ENCODE assay signal across 8 cellular contexts in genomic region chr5:149552038-149552494, GRCh38. TPM values are rescaled to one million over a fixed set of nuclear protein-coding genes. Genes with fewer than 3 reads are reported as not detected.
DNase-seq lines count a peak whose midpoint lies in the region; ATAC-seq and TF ChIP-seq lines count a peak whose summit lies in the region.

No MANE protein-coding gene starts in this region.

- H3K79me2 ChIP-seq in mammary epithelial cell (ENCODE audit: insufficient read depth, low read length): peaks cover 51% of the 10 kb centered on the region

- in situ Hi-C loops in mammary epithelial cell (cut with MboI; ENCODE audit: low sequenced_read_pairs in 2 of 2): no loop called here

- H3K27me3 Mint-ChIP-seq in mesothelial cell of epicardium (ENCODE audit: low read depth): no peaks in the 10 kb centered on the region

- H3K27me3 ChIP-seq in heart right ventricle (no peaks in the 10 kb centered on the region), mammary epithelial cell (ENCODE audit: insufficient read depth, low read length) (no peaks in the 10 kb centered on the region), vagina (no peaks in the 10 kb centered on the region)

- WGBS in heart right ventricle, 2 donors: 25 to 26% methylated on average over 6 of the region's 6 CpGs
- 29% methylated on average over 6 of the region's 6 CpGs for WGBS in mammary epithelial cell (ENCODE audit: low coverage, missing lambda C conversion rate)

- peak in 1 of 9 donors; percentile 0 for TF ChIP-seq CTCF in heart right ventricle (IDR thresholded peaks at IDR 0.05)
- TF ChIP-seq CTCF in mammary epithelial cell (conservative IDR thresholded peaks at IDR 0.05 in 1 of 2, IDR thresholded peaks at IDR 0.05 in 1 of 2; ENCODE audit: extremely low read depth in 1 of 2, insufficient read depth in 1 of 2, low read depth in 1 of 2, low read length in 2 of 2): no peak
- no peak for TF ChIP-seq CTCF in mesothelial cell of epicardium (IDR thresholded peaks at IDR 0.05; ENCODE audit: unreplicated experiment)
- TF ChIP-seq CTCF in vagina (IDR thresholded peaks at IDR 0.05): no peak

- no peak for TF ChIP-seq POLR2A in vagina (IDR thresholded peaks at IDR 0.05)

- peak overlapping the region; percentile 98 for H3K27ac Mint-ChIP-seq in mesothelial cell of epicardium

- H3K9me3 ChIP-seq in heart right ventricle: no peaks in the 10 kb centered on the region
- H3K9me3 ChIP-seq in mammary epithelial cell (replicated peaks; ENCODE audit: insufficient read depth, low read length): no peaks in the 10 kb centered on the region
- H3K9me3 ChIP-seq in vagina: no peaks in the 10 kb centered on the region

- peaks cover 2% of the 10 kb centered on the region for H4K20me1 ChIP-seq in mammary epithelial cell (ENCODE audit: insufficient read depth, low read length)

- CTCF ChIA-PET in mammary epithelial cell (lab: Charles Lee; ENCODE audit: low non-redundant PET): no interaction called here

- peaks cover 24% of the 10 kb centered on the region for H3K4me1 Mint-ChIP-seq in mesothelial cell of epicardium

- H3K27ac ChIP-seq in heart right ventricle (peak overlapping the region; percentile 88 to 100 (median 99)), mammary epithelial cell (ENCODE audit: insufficient read depth, low read depth, low read length) (peak overlapping the region; percentile 91), vagina (peak overlapping the region; percentile 99)

- H3K4me2 ChIP-seq in mammary epithelial cell (ENCODE audit: insufficient read depth, low read depth, low read length): peak overlapping the region; percentile 84

- H3K4me3 ChIP-seq in heart right ventricle (peak overlapping the region; percentile 43 to 99 (median 84)), mammary epithelial cell (replicated peaks in 1 of 3; ENCODE audit: insufficient read depth in 1 of 3, low read depth in 2 of 3, low read length in 3 of 3) (peak overlapping the region; percentile 60 to 73 (median 67)), vagina (peak overlapping the region; percentile 90 to 91)

- no peaks in the 10 kb centered on the region for H3K9me3 Mint-ChIP-seq in mesothelial cell of epicardium

- intact Hi-C loops in heart right ventricle (cut with DNase I): loop anchor here in 7 of 10 donors (5.0 to 10.0 kb wide), 5 partner anchors 35 to 110 kb away; no protein-coding TSS in a partner anchor
- intact Hi-C loops in cardiac septum (cut with DNase I): loop anchor here (5.0 kb wide), 1 partner anchor 65 kb away; no protein-coding TSS in a partner anchor
- intact Hi-C loops in mammary epithelial cell (cut with micrococcal nuclease): no loop called here
- intact Hi-C loops in vagina (cut with DNase I): loop anchor here (5.0 kb wide), 1 partner anchor 175 kb away; the partner anchor contains the start of gene IL17B

- peak overlapping the region; percentile 92 for H3K9ac ChIP-seq in mammary epithelial cell (ENCODE audit: insufficient read depth, low read length)

- ATAC-seq in heart right ventricle: no peak

- BruUV-seq in mammary epithelial cell (replicated peaks; lab: Mats Ljungman, UMichigan): no TSS peak

- H3K4me1 ChIP-seq in heart right ventricle (peaks cover 3 to 43% (median 34%) of the 10 kb centered on the region in 9 donors), mammary epithelial cell (ENCODE audit: insufficient read depth, low read length) (peaks cover 16% of the 10 kb centered on the region), vagina (peaks cover 30% of the 10 kb centered on the region)

- H3K36me3 ChIP-seq in heart right ventricle (peaks cover 0 to 29% (median 8%) of the 10 kb centered on the region in 9 donors), mammary epithelial cell (ENCODE audit: insufficient read depth, low read length) (peaks cover 10% of the 10 kb centered on the region), vagina (peaks cover 0 to 15% of the 10 kb centered on the region in 2 donors)

- H2AFZ ChIP-seq in mammary epithelial cell (ENCODE audit: low read depth, low read length): peak overlapping the region; percentile 83

- dilution Hi-C loops in mammary epithelial cell (cut with HindIII; ENCODE audit: low sequenced_read_pairs): no loop called here

- H3K36me3 Mint-ChIP-seq in mesothelial cell of epicardium: peaks cover 5% of the 10 kb centered on the region

- peak overlapping the region; percentile 95 for H3K4me3 Mint-ChIP-seq in mesothelial cell of epicardium

- DNase-seq in heart right ventricle (no peak), cardiac septum (ENCODE audit: low spot score) (no peak), mammary epithelial cell (no peak), mesothelial cell of epicardium (ENCODE audit: low spot score in 2 of 2, unreplicated experiment in 2 of 2) (no peak), vagina (ENCODE audit: extremely low spot score in 2 of 2) (no peak), LoVo (ENCODE audit: low spot score) (no peak), SKM-1 (lab: John Stamatoyannopoulos, UW; ENCODE audit: unreplicated experiment) (no peak), DMS79 treated with DMSO at 0.1 percent for 48 hours (lab: John Stamatoyannopoulos, UW) (no peak)

RNA-seq across cellular contexts. Expression of gene CSNK1A1, which starts 0.8 kb away (rescaled TPM):
- 100 to 1,000 TPM; 174 to 363 (median 224) TPM for total RNA-seq in heart right ventricle
- 10 to 100 TPM; 47.9 to 76.0 TPM for polyA plus RNA-seq in heart right ventricle
- 206 TPM for total RNA-seq in cardiac septum
- total RNA-seq in mammary epithelial cell: 100 to 1,000 TPM; 444 to 457 TPM
- 146 TPM for polyA plus RNA-seq in mammary epithelial cell
- polyA minus RNA-seq in mammary epithelial cell: 325 TPM
- total RNA-seq in mesothelial cell of epicardium: 246 to 254 TPM (median 248 TPM) in 3 replicates
- 223 TPM for total RNA-seq in vagina

RNA-seq across cellular contexts. Expression of gene ARHGEF37, which starts 29.2 kb away (rescaled TPM):
- total RNA-seq in heart right ventricle: 10 to 100 TPM; 13.1 to 31.8 (median 18.3) TPM
- polyA plus RNA-seq in heart right ventricle: 10 to 100 TPM in 1 of 2 donors, 1 to 10 TPM in 1; 4.5 to 10.1 TPM
- 15.8 TPM for total RNA-seq in cardiac septum
- 10 to 100 TPM; 11.0 to 35.2 TPM for total RNA-seq in mammary epithelial cell
- polyA plus RNA-seq in mammary epithelial cell: 5.1 TPM
- polyA minus RNA-seq in mammary epithelial cell: 7.6 TPM
- 9.1 to 10.1 TPM (median 10.0 TPM) in 3 replicates for total RNA-seq in mesothelial cell of epicardium
- total RNA-seq in vagina: 17.7 TPM
